21 cellular contexts compared by ENCODE assay signal in genomic region chr3:140501770-140502364, GRCh38.
"Had no signal": no experiment of that assay in that cellular context is flagged by ENCODE, and none has a peak within 500 bp of the region (broad histone marks: within the 10 kb centered on the region; RNA-seq: fewer than 3 reads in every experiment).

No MANE protein-coding gene starts in this region.

- H3K4me1 ChIP-seq: esophagus squamous epithelium, gastroesophageal sphincter, lower lobe of right lung, psoas muscle, sigmoid colon, stomach had no signal

- H3K9me3 ChIP-seq: esophagus squamous epithelium, gastroesophageal sphincter, lower lobe of right lung, psoas muscle, sigmoid colon, stomach, thoracic aorta had no signal

- H3K4me3 ChIP-seq: esophagus squamous epithelium, gastroesophageal sphincter, lower lobe of right lung, psoas muscle, sigmoid colon, skin epidermis, stomach, thoracic aorta had no signal

- FAIRE-seq: colon had no signal

- DNase-seq: effector memory CD8-positive, alpha-beta T cell; esophagus squamous epithelium; foreskin fibroblast; glutamatergic neuron; islet precursor cell; lower lobe of right lung; midbrain; psoas muscle; retina; sigmoid colon; stimulated activated CD4-positive, alpha-beta T cell treated with anti-CD3 and anti-CD28 coated beads, Interleukin-2, amount 100 ng/mL, for 24 hours; stimulated activated CD4-positive, alpha-beta T cell treated with anti-CD3 and anti-CD28 coated beads, Interleukin-4, amount 100 ng/mL, for 4 hours; stimulated activated naive CD4-positive, alpha-beta T cell; stomach; substantia nigra had no signal

- ATAC-seq: effector memory CD8-positive, alpha-beta T cell; gastroesophageal sphincter; left lobe of liver had no signal

- H3K27ac ChIP-seq: epithelial cell of prostate, esophagus squamous epithelium, gastroesophageal sphincter, lower lobe of right lung, psoas muscle, sigmoid colon, skin epidermis, stomach, thoracic aorta had no signal

- H3K27me3 ChIP-seq: gastroesophageal sphincter, sigmoid colon, stomach had no signal

- H3K36me3 ChIP-seq: esophagus squamous epithelium, gastroesophageal sphincter, lower lobe of right lung, sigmoid colon, stomach, thoracic aorta had no signal
